9 cellular contexts compared by ENCODE assay signal in genomic region chr1:197911857-197912696, GRCh38. TPM values are rescaled to one million over a fixed set of nuclear protein-coding genes. Genes with fewer than 3 reads are reported as not detected.
DNase-seq lines count a peak whose midpoint lies in the region; ATAC-seq, FAIRE-seq and TF ChIP-seq lines count a peak whose summit lies in the region.
"Had no signal": no experiment of that assay in that cellular context is flagged by ENCODE, and none has a peak within 500 bp of the region (broad histone marks: within the 10 kb centered on the region; RNA-seq: fewer than 3 reads in every experiment).

No MANE protein-coding gene starts in this region.

- H4K20me1 ChIP-seq in H1 (replicated peaks in 1 of 2; ENCODE audit: control insufficient read depth in 1 of 2, insufficient read depth in 2 of 2, low read length in 2 of 2) = peaks cover 14 to 21% of the 10 kb centered on the region in 2 experiments

- no peak overlapping the region for H2AK5ac ChIP-seq in H1 (ENCODE audit: low read depth, low read length)

- H3K36me3 ChIP-seq in H1 (ENCODE audit: control insufficient read depth in 2 of 4, insufficient read depth in 4 of 4, low read length in 3 of 4) (no peaks in the 10 kb centered on the region), rectal smooth muscle tissue (ENCODE audit: control insufficient read depth, insufficient read depth, low read length) (no peaks in the 10 kb centered on the region)
- H3K36me3 ChIP-seq: left lung had no signal

- no peaks in the 10 kb centered on the region for H3K79me1 ChIP-seq in H1 (ENCODE audit: low read depth, low read length)

- no peak overlapping the region for H4K8ac ChIP-seq in H1 (ENCODE audit: extremely low read depth, insufficient read depth, low read length)

- TF ChIP-seq POLR2A in H1 (IDR thresholded peaks at IDR 0.05; ENCODE audit: control extremely low read depth in 1 of 2, low read depth in 2 of 2, low read length in 2 of 2) = no peak

- ATAC-seq in GM18867 (IDR thresholded peaks at IDR 0.05; ENCODE audit: unreplicated experiment) (no peak), HG03097 (IDR thresholded peaks at IDR 0.05; ENCODE audit: low FRiP score, unreplicated experiment) (no peak)
- ATAC-seq: left lung had no signal

- H3K23me2 ChIP-seq in H1 (ENCODE audit: low read depth, low read length) = peaks cover 4% of the 10 kb centered on the region; the same call in 1 of the 2 replicates

- no peak overlapping the region for H3K14ac ChIP-seq in H1 (ENCODE audit: insufficient read length)

- no peak for TF ChIP-seq RAD21 in H1 (IDR thresholded peaks at IDR 0.05 in 1 of 2, conservative IDR thresholded peaks at IDR 0.05 in 1 of 2; ENCODE audit: low read depth in 2 of 2, low read length in 2 of 2)

- H3K4me1 ChIP-seq in H1 (replicated peaks in 1 of 4; ENCODE audit: control insufficient read depth in 3 of 4, insufficient read depth in 4 of 4, low read length in 3 of 4) (peaks cover 13 to 46% (median 23%) of the 10 kb centered on the region in 4 experiments), rectal smooth muscle tissue (ENCODE audit: control insufficient read depth, insufficient read depth, low read length) (peaks cover 2% of the 10 kb centered on the region)

- H4K5ac ChIP-seq in H1 (ENCODE audit: insufficient read length, low read depth, low read length) = no peak overlapping the region

- H3K4me3 ChIP-seq in H1 (ENCODE audit: extremely low read depth in 1 of 4, insufficient read depth in 2 of 4, low read depth in 3 of 4, low read length in 4 of 4) (peak overlapping the region; percentile 25 to 58 (median 28); a peak in 7 of 8 replicates), rectal smooth muscle tissue (ENCODE audit: low read length) (peak overlapping the region; percentile 7)

- FAIRE-seq in H1 (lab: Jason Lieb, UNC) = no peak

- H4K91ac ChIP-seq in H1 (replicated peaks; ENCODE audit: insufficient read length, low read length) = no peak overlapping the region

- no peak overlapping the region for H2AFZ ChIP-seq in H1 (ENCODE audit: low read length)

- H3K18ac ChIP-seq in H1 (ENCODE audit: extremely low read depth, low read length) = no peak overlapping the region

- TF ChIP-seq EP300 in H1 (IDR thresholded peaks at IDR 0.05; ENCODE audit: borderline replicate concordance in 1 of 2, low read depth in 2 of 2, low read length in 2 of 2) = no peak

- H3K4ac ChIP-seq in H1 (replicated peaks; ENCODE audit: insufficient read length, low read depth, low read length) = no peak overlapping the region

- H2BK20ac ChIP-seq in H1 (ENCODE audit: low read length) = no peak overlapping the region

- H3K27me3 ChIP-seq in H1 (replicated peaks in 1 of 4; ENCODE audit: control insufficient read depth in 3 of 4, extremely low read depth in 1 of 4, insufficient read depth in 3 of 4, low read length in 3 of 4) (peaks cover 98 to 100% (median 100%) of the 10 kb centered on the region in 4 experiments), rectal smooth muscle tissue (ENCODE audit: control insufficient read depth, insufficient read depth, low read length) (peaks cover 84% of the 10 kb centered on the region)

- H3K56ac ChIP-seq in H1 (replicated peaks; ENCODE audit: insufficient read length, low read depth, low read length) = no peak overlapping the region

- H3K79me2 ChIP-seq in H1 (ENCODE audit: control insufficient read depth in 1 of 2, insufficient read depth in 2 of 2, low read length in 2 of 2) = no peaks in the 10 kb centered on the region

- H3K9ac ChIP-seq in H1 (replicated peaks in 1 of 4; ENCODE audit: extremely low read depth in 1 of 4, low read depth in 3 of 4, low read length in 3 of 4) (no peak overlapping the region), rectal smooth muscle tissue (ENCODE audit: low read length) (no peak overlapping the region)

- H3K23ac ChIP-seq in H1 (ENCODE audit: insufficient read length) = no peak overlapping the region

- peak overlapping the region; percentile 20 for H2BK12ac ChIP-seq in H1 (ENCODE audit: low read depth, low read length)

- H2BK15ac ChIP-seq in H1 (ENCODE audit: low read length) = no peak overlapping the region

- 2% methylated on average over 39 of the region's 46 CpGs; no CpG with 5 or more reads in 1 of the 2 experiments for WGBS in H1 (ENCODE audit: extremely low coverage in 1 of 2, insufficient coverage in 1 of 2, insufficient read length in 1 of 2, insufficient replicate concordance in 2 of 2, low coverage in 1 of 2, low lambda C conversion rate in 2 of 2, missing lambda C conversion rate in 1 of 2), 2 experiments

- TF ChIP-seq CTCF in H1 (IDR thresholded peaks at IDR 0.05; ENCODE audit: control extremely low read depth in 1 of 3, insufficient read depth in 1 of 3, low read depth in 1 of 3, low read length in 3 of 3) = no peak

- CTCF ChIA-PET in H1 (lab: Charles Lee; ENCODE audit: partially characterized antibody) = interaction anchor here (0.6 to 2.2 kb wide), 6 partner anchors 9 to 386 kb away, joined by 3 to 8 read pairs (median 3); partner anchors contain the start of gene C1orf53

- POLR2A ChIA-PET in H1 (lab: Charles Lee; ENCODE audit: partially characterized antibody) = interaction anchor here (0.6 to 3.5 kb wide), 3 partner anchors 9 to 384 kb away, joined by 3 to 27 read pairs (median 3); partner anchors contain the start of gene C1orf53

- H2BK5ac ChIP-seq in H1 (ENCODE audit: low read depth, low read length) = no peak overlapping the region

- no peak overlapping the region for H2BK120ac ChIP-seq in H1 (replicated peaks; ENCODE audit: low read depth, low read length)

- DNase-seq in NCI-H82 (lab: John Stamatoyannopoulos, UW) = peak; percentile 32
- DNase-seq in NCI-H82 treated with DMSO at 0.1 percent for 48 hours (lab: John Stamatoyannopoulos, UW; ENCODE audit: unreplicated experiment) = no peak
- DNase-seq in NCI-H774 (lab: John Stamatoyannopoulos, UW) = peak; percentile 32
- DNase-seq in H1 (ENCODE audit: low read depth in 1 of 2, low spot score in 2 of 2) = peak in 1 of 2 experiments; percentile 72
- no peak for DNase-seq in NCI-H345 treated with DMSO at 0.1 percent for 48 hours (lab: John Stamatoyannopoulos, UW; ENCODE audit: unreplicated experiment)

- no peak overlapping the region for H3K27ac ChIP-seq in H1 (ENCODE audit: low read depth, low read length)
- no peak overlapping the region for H3K27ac ChIP-seq in rectal smooth muscle tissue (ENCODE audit: low read depth, low read length)
- H3K27ac ChIP-seq: left lung had no signal

- H3K4me2 ChIP-seq in H1 (ENCODE audit: insufficient read depth in 1 of 2, low read depth in 2 of 2, low read length in 2 of 2) = peak overlapping the region; percentile 74 to 83

- H3K9me3 ChIP-seq in H1 (ENCODE audit: insufficient read depth in 2 of 2, low read depth in 1 of 2, low read length in 1 of 2) = no peaks in the 10 kb centered on the region
- H3K9me3 ChIP-seq: left lung had no signal

TF ChIP-seq in H1, 55 proteins besides CTCF, POLR2A, EP300 and RAD21:
- TF ChIP-seq ASH2L (IDR thresholded peaks at IDR 0.05; ENCODE audit: low read length) = no peak
- peak; percentile 32; the same call in 1 of the 2 replicates for TF ChIP-seq SUZ12 (IDR thresholded peaks at IDR 0.05; ENCODE audit: low read length)
- TF ChIP-seq EZH2 (IDR thresholded peaks at IDR 0.05; ENCODE audit: low read depth, low read length, severe bottlenecking) = peak; percentile 85
- TF ChIP-seq GABPA (IDR thresholded peaks at IDR 0.05; ENCODE audit: borderline replicate concordance, insufficient read depth, low read length) = no peak
- TF ChIP-seq KDM4A (IDR thresholded peaks at IDR 0.05; ENCODE audit: low read depth, low read length, severe bottlenecking) = peak; percentile 22
- no peak for TF ChIP-seq ATF2 (IDR thresholded peaks at IDR 0.05; ENCODE audit: low read length)

RNA-seq across cellular contexts. Expression of gene LHX9, which starts 5.1 kb away (rescaled TPM):
- total RNA-seq in H1 (2021; fragmentation: NEBNext Ultra II Directional; extraction: Animal tissue kit (Norgen Biotek cat#: 25700)) = not detected in 2 replicates
- polyA plus RNA-seq in H1 (2011; rRNA removed) = not detected in 2 replicates
- not detected for polyA plus RNA-seq in H1 (2011; cell fraction: cytosol; rRNA removed)
- not detected for polyA plus RNA-seq in H1 (2011; cell fraction: nucleus; rRNA removed)
- not detected in 4 replicates for polyA plus RNA-seq in H1 (2012, experiment 1 of 2)
- polyA plus RNA-seq in H1 (2012, experiment 2 of 2) = not detected
- polyA plus RNA-seq in H1 (2013, experiment 1 of 2) = under 0.01 TPM
- 0.02 TPM for polyA plus RNA-seq in H1 (2013, experiment 2 of 2)
- not detected in 2 replicates for polyA minus RNA-seq in H1 (2011; rRNA and poly(A)+ RNA removed)
- polyA minus RNA-seq in H1 (2011; cell fraction: cytosol; rRNA and poly(A)+ RNA removed) = not detected
- polyA minus RNA-seq in H1 (2011; cell fraction: nucleus; rRNA and poly(A)+ RNA removed) = not detected

RNA-seq across cellular contexts. Expression of gene C1orf53, which starts 9.6 kb away (rescaled TPM):
- total RNA-seq in H1 (2021; fragmentation: NEBNext Ultra II Directional; extraction: Animal tissue kit (Norgen Biotek cat#: 25700)) = 0.56 and 0.80 TPM in 2 replicates
- polyA plus RNA-seq in H1 (2011; rRNA removed) = 1.3 and 1.8 TPM in 2 replicates
- polyA plus RNA-seq in H1 (2011; cell fraction: cytosol; rRNA removed) = 1.2 TPM
- 0.91 TPM for polyA plus RNA-seq in H1 (2011; cell fraction: nucleus; rRNA removed)
- polyA plus RNA-seq in H1 (2012, experiment 1 of 2) = 0.92 to 1.1 TPM (median 0.95 TPM) in 3 of 4 replicates, not detected in the other
- 2.7 TPM for polyA plus RNA-seq in H1 (2012, experiment 2 of 2)
- 1.8 TPM for polyA plus RNA-seq in H1 (2013, experiment 1 of 2)
- 1.4 TPM for polyA plus RNA-seq in H1 (2013, experiment 2 of 2)
- polyA minus RNA-seq in H1 (2011; rRNA and poly(A)+ RNA removed) = 0.63 TPM in 1 of 2 replicates, not detected in the other
- polyA minus RNA-seq in H1 (2011; cell fraction: cytosol; rRNA and poly(A)+ RNA removed) = not detected
- not detected for polyA minus RNA-seq in H1 (2011; cell fraction: nucleus; rRNA and poly(A)+ RNA removed)

Comparison
In these comparisons a context has a peak if more than half of its experiments do, and no peak if none do; other contexts are left out.
1. DNase-seq: peak in NCI-H82 (single experiment) and NCI-H774 (single experiment); none in NCI-H82 treated with DMSO at 0.1 percent for 48 hours (single experiment) and NCI-H345 treated with DMSO at 0.1 percent for 48 hours (single experiment).